ENCODE assay signal across 40 cellular contexts in genomic region chr17:51604299-51605020, GRCh38.
"Had no signal": no experiment of that assay in that cellular context is flagged by ENCODE, and none has a peak within 500 bp of the region (broad histone marks: within the 10 kb centered on the region; RNA-seq: fewer than 3 reads in every experiment).

No MANE protein-coding gene starts in this region.

- FAIRE-seq: astrocyte, bronchial epithelial cell had no signal

- H3K4me1 ChIP-seq: ascending aorta, body of pancreas, breast epithelium had no signal

- H3K4me3 Mint-ChIP-seq: activated naive CD4-positive, alpha-beta T cell treated with anti-CD3 and anti-CD28 coated beads for 36 hours; activated naive CD4-positive, alpha-beta T cell treated with anti-CD3 and anti-CD28 coated beads, Interleukin-2, amount 10 ng/mL, durations not matched to agents 7 days and 5 days; activated naive CD4-positive, alpha-beta T cell treated with anti-CD3 and anti-CD28 coated beads, Interleukin-2, amount 50 U/mL, for 24 hours; activated naive CD8-positive, alpha-beta T cell; activated naive CD8-positive, alpha-beta T cell treated with anti-CD3 and anti-CD28 coated beads for 36 hours; activated naive CD8-positive, alpha-beta T cell treated with anti-CD3 and anti-CD28 coated beads, Interleukin-2, amount 10 ng/mL, durations not matched to agents 7 days and 5 days; activated naive CD8-positive, alpha-beta T cell treated with anti-CD3 and anti-CD28 coated beads, Interleukin-2, amount 50 U/mL, for 24 hours; activated T-cell treated with anti-CD3 and anti-CD28 coated beads, Interleukin-2, amount 50 U/mL, for 4 hours; activated T-cell treated with anti-CD3 and anti-CD28 coated beads, Interleukin-2, amount 50 U/mL, for 72 hours; activated T-helper 1 cell treated with anti-CD3 and anti-CD28 coated beads, Interleukin-12 subunit alpha, Interleukin-12 subunit beta, Interleukin-2, Interleukin-4 antibody, amounts not matched to agents 30 ng/mL and 10 ng/mL and 1 ng/mL, durations not matched to agents 14 hours and 24 hours and 36 hours; activated T-helper 17 cell treated with anti-CD3 and anti-CD28 coated beads, Interleukin-2, amount 50 U/mL, for 72 hours; brain; central memory CD8-positive, alpha-beta T cell had no signal

- H3K4me3 ChIP-seq: adrenal gland, ascending aorta, body of pancreas, breast epithelium, cardiac muscle cell had no signal

- ATAC-seq: activated naive CD4-positive, alpha-beta T cell treated with anti-CD3 and anti-CD28 coated beads, Interleukin-2, amount 50 U/mL, for 72 hours; activated naive CD8-positive, alpha-beta T cell treated with anti-CD3 and anti-CD28 coated beads, Interleukin-2, amount 50 U/mL, for 24 hours; activated T-cell treated with anti-CD3 and anti-CD28 coated beads, Interleukin-2, amount 50 U/mL, for 4 hours; activated T-cell treated with anti-CD3 and anti-CD28 coated beads, Interleukin-2, amount 50 U/mL, for 72 hours; activated T-helper 17 cell treated with anti-CD3 and anti-CD28 coated beads, Interleukin-2, amount 50 U/mL, for 72 hours; body of pancreas had no signal

- H3K4me1 Mint-ChIP-seq: activated naive CD4-positive, alpha-beta T cell treated with anti-CD3 and anti-CD28 coated beads, Interleukin-2, amount 10 ng/mL, durations not matched to agents 7 days and 5 days; activated naive CD4-positive, alpha-beta T cell treated with anti-CD3 and anti-CD28 coated beads, Interleukin-2, amount 50 U/mL, for 24 hours; activated naive CD8-positive, alpha-beta T cell treated with anti-CD3 and anti-CD28 coated beads for 36 hours; activated naive CD8-positive, alpha-beta T cell treated with anti-CD3 and anti-CD28 coated beads, Interleukin-2, amount 10 ng/mL, durations not matched to agents 7 days and 5 days; activated naive CD8-positive, alpha-beta T cell treated with anti-CD3 and anti-CD28 coated beads, Interleukin-2, amount 50 U/mL, for 24 hours; activated T-helper 17 cell treated with anti-CD3 and anti-CD28 coated beads, Interleukin-2, amount 50 U/mL, for 72 hours; central memory CD8-positive, alpha-beta T cell had no signal

- H3K27ac Mint-ChIP-seq: activated naive CD4-positive, alpha-beta T cell treated with anti-CD3 and anti-CD28 coated beads for 36 hours; activated naive CD4-positive, alpha-beta T cell treated with anti-CD3 and anti-CD28 coated beads, Interleukin-2, amount 10 ng/mL, durations not matched to agents 7 days and 5 days; activated naive CD4-positive, alpha-beta T cell treated with anti-CD3 and anti-CD28 coated beads, Interleukin-2, amount 50 U/mL, for 24 hours; activated naive CD4-positive, alpha-beta T cell treated with anti-CD3 and anti-CD28 coated beads, Interleukin-2, amount 50 U/mL, for 72 hours; activated naive CD8-positive, alpha-beta T cell; activated naive CD8-positive, alpha-beta T cell treated with anti-CD3 and anti-CD28 coated beads for 36 hours; activated naive CD8-positive, alpha-beta T cell treated with anti-CD3 and anti-CD28 coated beads, Interleukin-2, amount 10 ng/mL, durations not matched to agents 7 days and 5 days; activated naive CD8-positive, alpha-beta T cell treated with anti-CD3 and anti-CD28 coated beads, Interleukin-2, amount 50 U/mL, for 24 hours; activated T-cell treated with anti-CD3 and anti-CD28 coated beads, Interleukin-2, amount 50 U/mL, for 72 hours; activated T-helper 1 cell treated with anti-CD3 and anti-CD28 coated beads, Interleukin-12 subunit alpha, Interleukin-12 subunit beta, Interleukin-2, Interleukin-4 antibody, amounts not matched to agents 30 ng/mL and 10 ng/mL and 1 ng/mL, durations not matched to agents 14 hours and 24 hours and 36 hours; activated T-helper 17 cell treated with anti-CD3 and anti-CD28 coated beads, Interleukin-2, amount 50 U/mL, for 72 hours; activated T-helper 2 cell treated with anti-CD3 and anti-CD28 coated beads, Interferon-gamma antibody, Interleukin-2, Interleukin-4, amounts not matched to agents 10 μg/mL and 5 μg/mL and 100 μg/mL, durations not matched to agents 14 hours and 24 hours and 36 hours; brain had no signal

- H3K9me3 Mint-ChIP-seq: activated naive CD4-positive, alpha-beta T cell treated with anti-CD3 and anti-CD28 coated beads for 36 hours; activated naive CD4-positive, alpha-beta T cell treated with anti-CD3 and anti-CD28 coated beads, Interleukin-2, amount 10 ng/mL, durations not matched to agents 7 days and 5 days; activated naive CD4-positive, alpha-beta T cell treated with anti-CD3 and anti-CD28 coated beads, Interleukin-2, amount 50 U/mL, for 24 hours; activated naive CD4-positive, alpha-beta T cell treated with anti-CD3 and anti-CD28 coated beads, Interleukin-2, amount 50 U/mL, for 72 hours; activated naive CD8-positive, alpha-beta T cell treated with anti-CD3 and anti-CD28 coated beads for 36 hours; activated naive CD8-positive, alpha-beta T cell treated with anti-CD3 and anti-CD28 coated beads, Interleukin-2, amount 10 ng/mL, durations not matched to agents 7 days and 5 days; activated naive CD8-positive, alpha-beta T cell treated with anti-CD3 and anti-CD28 coated beads, Interleukin-2, amount 50 U/mL, for 24 hours; activated T-cell treated with anti-CD3 and anti-CD28 coated beads, Interleukin-2, amount 50 U/mL, for 4 hours; activated T-cell treated with anti-CD3 and anti-CD28 coated beads, Interleukin-2, amount 50 U/mL, for 72 hours; activated T-helper 1 cell treated with anti-CD3 and anti-CD28 coated beads, Interleukin-12 subunit alpha, Interleukin-12 subunit beta, Interleukin-2, Interleukin-4 antibody, amounts not matched to agents 30 ng/mL and 10 ng/mL and 1 ng/mL, durations not matched to agents 14 hours and 24 hours and 36 hours; activated T-helper 17 cell treated with anti-CD3 and anti-CD28 coated beads, Interleukin-2, amount 50 U/mL, for 72 hours; activated T-helper 2 cell treated with anti-CD3 and anti-CD28 coated beads, Interferon-gamma antibody, Interleukin-2, Interleukin-4, amounts not matched to agents 10 μg/mL and 5 μg/mL and 100 μg/mL, durations not matched to agents 14 hours and 24 hours and 36 hours; brain; central memory CD8-positive, alpha-beta T cell had no signal

- H3K27ac ChIP-seq: adrenal gland, ascending aorta, body of pancreas, brain microvascular endothelial cell, breast epithelium, cardiac muscle cell had no signal

- H3K36me3 Mint-ChIP-seq: activated naive CD4-positive, alpha-beta T cell treated with anti-CD3 and anti-CD28 coated beads, Interleukin-2, amount 10 ng/mL, durations not matched to agents 7 days and 5 days; activated naive CD4-positive, alpha-beta T cell treated with anti-CD3 and anti-CD28 coated beads, Interleukin-2, amount 50 U/mL, for 24 hours; activated naive CD4-positive, alpha-beta T cell treated with anti-CD3 and anti-CD28 coated beads, Interleukin-2, amount 50 U/mL, for 72 hours; activated naive CD8-positive, alpha-beta T cell; activated naive CD8-positive, alpha-beta T cell treated with anti-CD3 and anti-CD28 coated beads for 36 hours; activated naive CD8-positive, alpha-beta T cell treated with anti-CD3 and anti-CD28 coated beads, Interleukin-2, amount 10 ng/mL, durations not matched to agents 7 days and 5 days; brain had no signal

- H3K27me3 ChIP-seq: adrenal gland, ascending aorta, body of pancreas, brain microvascular endothelial cell, breast epithelium, cardiac muscle cell had no signal

- H3K36me3 ChIP-seq: adrenal gland, ascending aorta, brain microvascular endothelial cell, breast epithelium, cardiac muscle cell had no signal

- DNase-seq: activated effector memory CD4-positive, alpha-beta T cell treated with anti-CD3 and anti-CD28 coated beads, Interleukin-2, amount 50 U/mL, for 16 hours; activated effector memory CD4-positive, alpha-beta T cell treated with Interleukin-2 at 50 U/mL for 16 hours; activated gamma-delta T cell; activated gamma-delta T cell treated with Interleukin-2 at 50 U/mL for 16 hours; activated naive CD4-positive, alpha-beta T cell; activated naive CD4-positive, alpha-beta T cell treated with anti-CD3 and anti-CD28 coated beads for 36 hours; activated naive CD4-positive, alpha-beta T cell treated with anti-CD3 and anti-CD28 coated beads, Interleukin-2, amount 10 ng/mL, durations not matched to agents 7 days and 5 days; activated naive CD4-positive, alpha-beta T cell treated with anti-CD3 and anti-CD28 coated beads, Interleukin-2, amount 50 U/mL, for 16 hours; activated naive CD4-positive, alpha-beta T cell treated with Interleukin-2 at 50 U/mL for 16 hours; activated naive CD8-positive, alpha-beta T cell treated with anti-CD3 and anti-CD28 coated beads for 36 hours; activated naive CD8-positive, alpha-beta T cell treated with anti-CD3 and anti-CD28 coated beads, Interleukin-2, amount 10 ng/mL, durations not matched to agents 7 days and 5 days; activated naive CD8-positive, alpha-beta T cell treated with anti-CD3 and anti-CD28 coated beads, Interleukin-2, amount 50 U/mL, for 24 hours; activated T-cell treated with anti-CD3 and anti-CD28 coated beads for 4 hours; activated T-cell treated with anti-CD3 and anti-CD28 coated beads, Interleukin-2, amount 50 U/mL, for 1 hour; activated T-cell treated with anti-CD3 and anti-CD28 coated beads, Interleukin-2, amount 50 U/mL, for 4 hours; activated T-cell treated with anti-CD3 and anti-CD28 coated beads, Interleukin-2, amount 50 U/mL, for 48 hours; activated T-cell treated with anti-CD3 and anti-CD28 coated beads, Interleukin-2, amount 50 U/mL, for 72 hours; adrenal gland; amniotic stem cell; amygdala; anterior cingulate cortex; aorta; body of pancreas; brain microvascular endothelial cell; caudate nucleus; central memory CD4-positive, alpha-beta T cell; cerebellar nuclear complex had no signal

- H3K27me3 Mint-ChIP-seq: activated naive CD8-positive, alpha-beta T cell; activated naive CD8-positive, alpha-beta T cell treated with anti-CD3 and anti-CD28 coated beads for 36 hours; activated naive CD8-positive, alpha-beta T cell treated with anti-CD3 and anti-CD28 coated beads, Interleukin-2, amount 10 ng/mL, durations not matched to agents 7 days and 5 days; activated naive CD8-positive, alpha-beta T cell treated with anti-CD3 and anti-CD28 coated beads, Interleukin-2, amount 50 U/mL, for 24 hours; brain had no signal

- H3K9me3 ChIP-seq: adrenal gland, ascending aorta, body of pancreas, breast epithelium had no signal
